ENCODE assay signal across 9 cellular contexts in genomic region chr19:47274891-47275865, GRCh38. TPM values are rescaled to one million over a fixed set of nuclear protein-coding genes. Genes with fewer than 3 reads are reported as not detected.
A peak's percentile ranks its signal among the peaks of the same experiment; 100 is the strongest.
DNase-seq lines count a peak whose midpoint lies in the region; ATAC-seq, FAIRE-seq and TF ChIP-seq lines count a peak whose summit lies in the region.
"Had no signal": no experiment of that assay in that cellular context is flagged by ENCODE, and none has a peak within 500 bp of the region (broad histone marks: within the 10 kb centered on the region; RNA-seq: fewer than 3 reads in every experiment).

No MANE protein-coding gene starts in this region.

- in situ Hi-C loops in ACHN (cut with HindIII; ENCODE audit: low pct_ligation_motif_present, low pct_unique_long_range_greater_than_20kb, low sequenced_read_pairs): no loop called here

- WGBS in thymus: 13% methylated on average over 83 of the region's 83 CpGs

- DNase-seq in AG04450 (ENCODE audit: low read depth, low spot score) (no peak), MG63 (no peak), bronchial epithelial cell (ENCODE audit: low read depth) (no peak), lower lobe of right lung (peak; percentile 66), iPS-NIHi11 (ENCODE audit: low spot score) (no peak), ACHN (no peak)

- H3K27me3 ChIP-seq in AG04450 (ENCODE audit: control insufficient read depth, insufficient read depth, low read length): no peaks in the 10 kb centered on the region
- H3K27me3 ChIP-seq in MG63: no peaks in the 10 kb centered on the region
- H3K27me3 ChIP-seq in bronchial epithelial cell (ENCODE audit: control insufficient read depth, insufficient read depth, low read length): no peaks in the 10 kb centered on the region
- no peaks in the 10 kb centered on the region for H3K27me3 ChIP-seq in lower lobe of right lung (ENCODE audit: low read depth)
- H3K27me3 ChIP-seq in thymus (ENCODE audit: control insufficient read depth, insufficient read depth): no peaks in the 10 kb centered on the region

- ATAC-seq in GM19023 (IDR thresholded peaks at IDR 0.05; ENCODE audit: unreplicated experiment): peak; percentile 26
- peak; percentile 0 to 2 for ATAC-seq in lower lobe of right lung

- CTCF ChIA-PET in AG04450 (lab: Charles Lee): interaction anchor here (0.5 to 2.0 kb wide), 4 partner anchors 10 to 125 kb away, joined by 3 to 10 read pairs (median 6); no protein-coding TSS in a partner anchor

- no peak for TF ChIP-seq CTCF in AG04450 (IDR thresholded peaks at IDR 0.05; ENCODE audit: low read depth, low read length)
- TF ChIP-seq CTCF in bronchial epithelial cell (IDR thresholded peaks at IDR 0.05; ENCODE audit: insufficient read depth, low read length, severe bottlenecking): no peak
- TF ChIP-seq CTCF in lower lobe of right lung (IDR thresholded peaks at IDR 0.05): no peak

- H3K36me3 ChIP-seq in MG63 (peaks cover 7% of the 10 kb centered on the region), bronchial epithelial cell (ENCODE audit: control insufficient read depth, insufficient read depth, low read length) (peaks cover 21% of the 10 kb centered on the region), lower lobe of right lung (peaks cover 12% of the 10 kb centered on the region), thymus (ENCODE audit: control insufficient read depth, insufficient read depth) (peaks cover 16% of the 10 kb centered on the region)

- intact Hi-C loops in lower lobe of right lung (cut with DNase I): no loop called here

- FAIRE-seq in bronchial epithelial cell (lab: Jason Lieb, UNC): no peak

- H3K4me1 ChIP-seq in lower lobe of right lung (peaks cover 26% of the 10 kb centered on the region), thymus (ENCODE audit: control insufficient read depth, insufficient read depth, low read length) (peaks cover 17% of the 10 kb centered on the region)

- H3K4me3 ChIP-seq in AG04450 (ENCODE audit: low read depth, low read length): peak overlapping the region; percentile 57
- peak overlapping the region; percentile 32 for H3K4me3 ChIP-seq in MG63
- H3K4me3 ChIP-seq in bronchial epithelial cell (ENCODE audit: low read depth, low read length): peak overlapping the region; percentile 38
- H3K4me3 ChIP-seq in lower lobe of right lung: peak overlapping the region; percentile 95
- H3K4me3 ChIP-seq in thymus (ENCODE audit: low read length): peak overlapping the region; percentile 64

- POLR2A ChIA-PET in AG04450 (lab: Yijun Ruan, JAX): interaction anchor here (1.2 to 2.9 kb wide), 5 partner anchors 18 to 162 kb away, joined by 3 to 24 read pairs (median 4); partner anchors contain the start of genes CCDC9 and ZC3H4

- peak overlapping the region; percentile 70 for H3K27ac ChIP-seq in AG04450 (ENCODE audit: low read depth, low read length)
- peak overlapping the region; percentile 70 for H3K27ac ChIP-seq in lower lobe of right lung
- peak overlapping the region; percentile 67 for H3K27ac ChIP-seq in thymus (ENCODE audit: low read depth)

- H3K9me3 ChIP-seq in AG04450 (ENCODE audit: control insufficient read depth, insufficient read depth, low read length) (no peaks in the 10 kb centered on the region; the same call in 1 of the 2 replicates), MG63 (no peaks in the 10 kb centered on the region), lower lobe of right lung (no peaks in the 10 kb centered on the region), thymus (ENCODE audit: control insufficient read depth) (no peaks in the 10 kb centered on the region)

RNA-seq across cellular contexts. Expression of gene INAFM1, which starts 0.5 kb away (rescaled TPM):
- polyA plus RNA-seq in AG04450 (2011; rRNA removed): 2.4 and 5.0 TPM in 2 replicates
- 1.0 and 1.3 TPM in 2 replicates for polyA minus RNA-seq in AG04450 (2011; rRNA and poly(A)+ RNA removed)
- total RNA-seq in MG63 (2014; rRNA removed; shearing (Covaris generic); ENCODE audit: low replicate concordance): 5.5 TPM in 1 of 2 replicates, not detected in the other
- total RNA-seq in bronchial epithelial cell: 0.53 and 1.7 TPM in 2 replicates
- total RNA-seq in lower lobe of right lung: 18.0 TPM
- polyA plus RNA-seq in thymus: 11.1 TPM

RNA-seq across cellular contexts. Expression of gene CCDC9, which starts 18.9 kb away (rescaled TPM):
- polyA plus RNA-seq in AG04450 (2011; rRNA removed) (5.0 and 6.6 TPM in 2 replicates), thymus (27.4 TPM)
- 4.7 and 9.3 TPM in 2 replicates for polyA minus RNA-seq in AG04450 (2011; rRNA and poly(A)+ RNA removed)
- total RNA-seq in MG63 (2014; rRNA removed; shearing (Covaris generic); ENCODE audit: low replicate concordance): 17.5 and 22.9 TPM in 2 replicates
- total RNA-seq in bronchial epithelial cell (3.7 and 8.3 TPM in 2 replicates), lower lobe of right lung (30.7 TPM)

RNA-seq across cellular contexts. Expression of gene C5AR1, which starts 34.5 kb away (rescaled TPM):
- polyA plus RNA-seq in AG04450 (2011; rRNA removed) (0.50 and 0.53 TPM in 2 replicates), thymus (17.8 TPM)
- polyA minus RNA-seq in AG04450 (2011; rRNA and poly(A)+ RNA removed): 0.41 and 0.70 TPM in 2 replicates
- not detected in 2 replicates for total RNA-seq in MG63 (2014; rRNA removed; shearing (Covaris generic); ENCODE audit: low replicate concordance)
- total RNA-seq in bronchial epithelial cell (under 0.01 and 1.0 TPM in 2 replicates), lower lobe of right lung (79.9 TPM)
- total RNA-seq: lung microvascular endothelial cell had no signal

RNA-seq across cellular contexts. Expression of gene BBC3, which starts 44.2 kb away (rescaled TPM):
- 3.6 and 4.4 TPM in 2 replicates for polyA plus RNA-seq in AG04450 (2011; rRNA removed)
- 3.6 and 4.5 TPM in 2 replicates for polyA minus RNA-seq in AG04450 (2011; rRNA and poly(A)+ RNA removed)
- 14.7 and 38.8 TPM in 2 replicates for total RNA-seq in MG63 (2014; rRNA removed; shearing (Covaris generic); ENCODE audit: low replicate concordance)
- 6.3 and 12.6 TPM in 2 replicates for total RNA-seq in bronchial epithelial cell
- 18.5 TPM for total RNA-seq in lower lobe of right lung
- polyA plus RNA-seq in thymus: 15.1 TPM

RNA-seq across cellular contexts. Expression of gene C5AR2, which starts 56.8 kb away (rescaled TPM):
- polyA plus RNA-seq in AG04450 (2011; rRNA removed): not detected in 2 replicates
- polyA minus RNA-seq in AG04450 (2011; rRNA and poly(A)+ RNA removed): not detected in 2 replicates
- total RNA-seq in MG63 (2014; rRNA removed; shearing (Covaris generic); ENCODE audit: low replicate concordance): not detected in 2 replicates
- total RNA-seq in bronchial epithelial cell: 0.53 and 0.64 TPM in 2 replicates
- total RNA-seq in lower lobe of right lung: 6.4 TPM
- 0.78 TPM for polyA plus RNA-seq in thymus

Comparison
In these comparisons a context has a peak if more than half of its experiments do, and no peak if none do; other contexts are left out.
1. H3K4me3 ChIP-seq: peak in every context shown above with its lines; median percentile 95 in lower lobe of right lung; 64 in thymus; 57 in AG04450; 38 in bronchial epithelial cell; 32 in MG63.
2. RNA of gene C5AR1, which starts 34.5 kb away (total RNA-seq): 79.9 TPM in lower lobe of right lung (single experiment); not detected in MG63 and under 0.01 to 1.0 TPM in bronchial epithelial cell; every median in the first group is over 10 times any median in the second.
3. Peak in every context shown above with its lines, with median percentiles within 50 percentile points of each other: H3K27ac ChIP-seq.